ENCODE assay signal across 8 cellular contexts in the genomic region with DNA sequence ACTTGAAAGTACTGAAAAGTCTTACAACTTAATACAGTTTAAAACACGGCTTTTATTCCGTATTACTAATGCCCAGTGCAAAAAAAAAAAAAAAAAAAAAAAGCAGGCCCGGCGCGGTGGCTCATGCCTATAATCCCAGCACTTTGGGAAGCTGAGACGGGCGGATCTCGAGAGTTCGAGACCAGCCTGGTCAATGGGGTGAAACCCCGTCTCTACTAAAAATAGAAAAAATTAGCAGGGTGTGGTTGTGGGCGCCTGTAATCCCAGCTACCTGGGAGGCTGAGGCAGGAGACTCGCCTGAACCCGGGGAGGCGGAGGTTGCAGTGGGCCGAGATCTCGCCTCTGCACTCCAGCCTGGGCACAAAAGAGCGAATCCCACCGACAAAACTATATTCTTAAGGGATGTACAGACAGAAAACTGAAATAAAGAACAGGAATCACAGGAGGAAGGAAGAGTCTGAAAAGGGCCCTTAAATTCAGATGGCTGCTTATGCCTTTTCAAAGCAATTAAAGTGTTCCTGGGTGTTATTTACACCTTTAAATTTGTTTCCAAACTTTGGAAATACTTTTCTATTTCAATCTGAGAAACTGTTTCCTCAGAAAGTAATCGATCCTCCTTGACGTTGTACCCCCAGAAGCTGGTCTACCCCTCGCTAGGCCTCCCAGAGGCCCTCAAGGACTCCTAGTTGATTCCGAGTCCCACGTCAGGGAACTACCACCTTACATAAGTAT. TPM values are rescaled to one million over a fixed set of nuclear protein-coding genes. Genes with fewer than 3 reads are reported as not detected.
A peak's percentile ranks its signal among the peaks of the same experiment; 100 is the strongest.
DNase-seq lines count a peak whose midpoint lies in the region; ATAC-seq and TF ChIP-seq lines count a peak whose summit lies in the region.

No MANE protein-coding gene starts in this region.

- no peaks in the 10 kb centered on the region for H3K27me3 ChIP-seq in CD4-positive, alpha-beta T cell (ENCODE audit: control insufficient read depth, insufficient read depth, low read length)
- H3K27me3 ChIP-seq in ascending aorta, result no peaks in the 10 kb centered on the region
- no peaks in the 10 kb centered on the region for H3K27me3 ChIP-seq in left lung

- peak overlapping the region; percentile 100 for H3K27ac ChIP-seq in CD4-positive, alpha-beta T cell (ENCODE audit: low read depth, low read length)
- peak overlapping the region; percentile 97 to 100 for H3K27ac ChIP-seq in ascending aorta
- peak overlapping the region; percentile 100 for H3K27ac ChIP-seq in left lung

- peaks cover 89% of the 10 kb centered on the region for H3K36me3 Mint-ChIP-seq in CD4-positive, alpha-beta T cell (ENCODE audit: low read depth)
- H3K36me3 Mint-ChIP-seq in stimulated activated naive CD8-positive, alpha-beta T cell treated with anti-CD3 and anti-CD28 coated beads, Interleukin-15, Interleukin-2, amounts not matched to agents 100 ng/mL and 50 ng/mL, for 24 hours (ENCODE audit: low read depth), result peaks cover 80% of the 10 kb centered on the region

- peak overlapping the region; percentile 100 for H3K27ac Mint-ChIP-seq in CD4-positive, alpha-beta T cell
- H3K27ac Mint-ChIP-seq in stimulated activated naive CD8-positive, alpha-beta T cell treated with anti-CD3 and anti-CD28 coated beads, Interleukin-15, Interleukin-2, amounts not matched to agents 100 ng/mL and 50 ng/mL, for 24 hours, result peak overlapping the region; percentile 100

- H3K4me3 ChIP-seq in ascending aorta (peak overlapping the region; percentile 83 to 98), left lung (peak overlapping the region; percentile 66 to 79)

- ATAC-seq in CD4-positive, alpha-beta T cell (ENCODE audit: poor library complexity), result no peak
- no peak for ATAC-seq in left lung
- no peak for ATAC-seq in omental fat pad (ENCODE audit: low FRiP score)

- POLR2A ChIA-PET in CD4-positive, alpha-beta T cell (lab: Charles Lee), result interaction anchor here (0.6 to 10.2 kb wide), 16 partner anchors 9 to 1273 kb away, joined by 3 to 560 read pairs (median 6); partner anchors contain the start of gene NAMPT

- H3K27me3 Mint-ChIP-seq in CD4-positive, alpha-beta T cell, result peaks cover 13% of the 10 kb centered on the region
- H3K27me3 Mint-ChIP-seq in stimulated activated naive CD8-positive, alpha-beta T cell treated with anti-CD3 and anti-CD28 coated beads, Interleukin-15, Interleukin-2, amounts not matched to agents 100 ng/mL and 50 ng/mL, for 24 hours, result peaks cover 4% of the 10 kb centered on the region

- CTCF ChIA-PET in CD4-positive, alpha-beta T cell (lab: Charles Lee), result interaction anchor here (0.6 to 14.8 kb wide), 4 partner anchors 15 to 43 kb away, joined by 3 to 159 read pairs (median 4); no protein-coding TSS in a partner anchor

- intact Hi-C loops in CD4-positive, alpha-beta T cell (cut with DNase I, micrococcal nuclease), result loop anchor here (1.0 to 10.0 kb wide), 5 partner anchors 15 to 1273 kb away; partner anchors contain the start of gene NAMPT (in 1 of the 2)
- intact Hi-C loops in ascending aorta (cut with DNase I), result loop anchor here (1.0 kb wide), 2 partner anchors 9 to 67 kb away; no protein-coding TSS in a partner anchor
- intact Hi-C loops in left lung (cut with DNase I), result no loop called here

- no peak for TF ChIP-seq CTCF in CD4-positive, alpha-beta T cell (IDR thresholded peaks at IDR 0.05)
- no peak for TF ChIP-seq CTCF in ascending aorta (IDR thresholded peaks at IDR 0.05)
- no peak for TF ChIP-seq CTCF in left lung (IDR thresholded peaks at IDR 0.05)
- TF ChIP-seq CTCF in omental fat pad (IDR thresholded peaks at IDR 0.05), result no peak

- no peaks in the 10 kb centered on the region for H3K9me3 ChIP-seq in CD4-positive, alpha-beta T cell (ENCODE audit: control insufficient read depth, low read length)
- H3K9me3 ChIP-seq in ascending aorta, result no peaks in the 10 kb centered on the region
- H3K9me3 ChIP-seq in left lung, result no peaks in the 10 kb centered on the region

- peaks cover 48% of the 10 kb centered on the region for H3K4me1 Mint-ChIP-seq in CD4-positive, alpha-beta T cell (ENCODE audit: low read depth)
- peaks cover 51% of the 10 kb centered on the region for H3K4me1 Mint-ChIP-seq in stimulated activated naive CD8-positive, alpha-beta T cell treated with anti-CD3 and anti-CD28 coated beads, Interleukin-15, Interleukin-2, amounts not matched to agents 100 ng/mL and 50 ng/mL, for 24 hours (ENCODE audit: low read depth)

- H3K4me1 ChIP-seq in ascending aorta (peaks cover 0 to 17% of the 10 kb centered on the region in 2 donors), left lung (peaks cover 11 to 55% of the 10 kb centered on the region in 2 donors)

- H3K4me3 Mint-ChIP-seq in CD4-positive, alpha-beta T cell, result peak overlapping the region; percentile 97
- H3K4me3 Mint-ChIP-seq in stimulated activated naive CD8-positive, alpha-beta T cell treated with anti-CD3 and anti-CD28 coated beads, Interleukin-15, Interleukin-2, amounts not matched to agents 100 ng/mL and 50 ng/mL, for 24 hours, result peak overlapping the region; percentile 97

- H3K36me3 ChIP-seq in ascending aorta (no peaks in the 10 kb centered on the region), left lung (no peaks in the 10 kb centered on the region)

- no peaks in the 10 kb centered on the region for H3K9me3 Mint-ChIP-seq in CD4-positive, alpha-beta T cell
- H3K9me3 Mint-ChIP-seq in stimulated activated naive CD8-positive, alpha-beta T cell treated with anti-CD3 and anti-CD28 coated beads, Interleukin-15, Interleukin-2, amounts not matched to agents 100 ng/mL and 50 ng/mL, for 24 hours, result no peaks in the 10 kb centered on the region

- DNase-seq in CD4-positive, alpha-beta T cell, result peak in 4 of 10 experiments; percentile 10 to 28 (median 16)
- DNase-seq in OCI-M1 (lab: John Stamatoyannopoulos, UW) (peak; percentile 36), ascending aorta (ENCODE audit: low spot score in 2 of 2) (no peak), left lung (peak in 1 of 2 donors; percentile 38), NCI-H1092 treated with DMSO at 0.1 percent for 48 hours (lab: John Stamatoyannopoulos, UW) (no peak), ecto neural progenitor cell (ENCODE audit: low spot score) (no peak), omental fat pad (ENCODE audit: low spot score) (no peak)

RNA-seq across cellular contexts. Expression of gene KMT2E, which starts 2.1 kb away (rescaled TPM):
- total RNA-seq in CD4-positive, alpha-beta T cell, result 100 to 1,000 TPM; 295 to 296 TPM
- total RNA-seq in ascending aorta, result 43.0 TPM
- 10 to 100 TPM; 74.5 to 96.2 TPM for total RNA-seq in left lung
- 100 to 1,000 TPM in 2 of 4 donors, 10 to 100 TPM in 2; 75.3 to 124 (median 101) TPM for total RNA-seq in omental fat pad

Comparison
In these comparisons a context has a peak if more than half of its experiments do, and no peak if none do; other contexts are left out.
1. intact Hi-C loops: an anchor here in CD4-positive, alpha-beta T cell (1.0 to 10.0 kb wide) and ascending aorta (1.0 kb wide); none called in left lung.